13 cellular contexts compared by ENCODE assay signal in the genomic region with DNA sequence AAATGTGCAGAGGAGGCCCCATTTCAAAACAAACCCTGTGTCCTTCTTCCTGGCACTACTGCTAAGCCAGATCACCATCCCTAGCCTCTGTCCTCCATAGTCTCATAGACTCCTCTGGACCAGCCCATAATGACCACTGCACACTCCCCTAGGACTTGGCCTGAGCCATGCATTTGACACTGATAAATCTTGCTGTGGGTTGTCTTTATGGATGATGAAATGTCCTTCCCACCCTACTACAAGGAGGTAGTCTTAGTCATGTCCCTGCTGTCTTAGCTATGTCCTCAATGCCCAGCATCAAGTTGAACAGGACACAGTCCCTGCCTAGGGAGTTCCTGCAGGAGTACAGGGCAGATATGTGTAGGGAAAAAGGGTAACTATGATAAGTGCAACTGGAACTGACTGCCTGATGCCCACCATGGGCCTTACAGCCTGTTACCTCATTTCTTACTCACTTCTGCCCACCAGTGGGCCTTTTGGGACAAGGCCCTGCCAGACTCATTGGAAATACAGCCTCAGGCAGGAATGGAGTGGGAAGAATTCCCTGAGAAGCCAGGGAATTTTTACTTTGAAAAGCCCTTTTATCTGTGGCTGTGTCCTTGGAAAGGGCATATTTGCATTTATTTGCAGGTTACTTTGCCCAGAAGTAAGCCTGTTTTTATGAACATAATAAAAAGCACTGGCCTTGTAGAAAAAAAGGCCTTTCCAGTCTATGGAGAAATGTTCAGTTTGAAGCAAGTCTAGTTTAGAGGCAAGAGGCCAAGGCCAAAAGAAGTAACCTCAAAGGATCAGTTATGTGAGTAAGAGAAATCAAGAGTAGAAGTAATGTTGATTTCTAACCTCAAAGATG.
A peak's percentile ranks its signal among the peaks of the same experiment; 100 is the strongest.
DNase-seq lines count a peak whose midpoint lies in the region; ATAC-seq, FAIRE-seq and TF ChIP-seq lines count a peak whose summit lies in the region.
"Had no signal": no experiment of that assay in that cellular context is flagged by ENCODE, and none has a peak within 500 bp of the region (broad histone marks: within the 10 kb centered on the region; RNA-seq: fewer than 3 reads in every experiment).

No MANE protein-coding gene starts in this region.

- H3K9me3 Mint-ChIP-seq in stimulated activated naive CD8-positive, alpha-beta T cell treated with anti-CD3 and anti-CD28 coated beads, Interleukin-15, amount 100 ng/mL, for 72 hours: no peaks in the 10 kb centered on the region

- no peak for TF ChIP-seq POLR2A in GM12892 (IDR thresholded peaks at IDR 0.05; ENCODE audit: low read depth, low read length)

- ATAC-seq in stimulated activated naive CD8-positive, alpha-beta T cell treated with anti-CD3 and anti-CD28 coated beads, Interleukin-15, amount 100 ng/mL, for 72 hours: peak; percentile 42
- no peak for ATAC-seq in stimulated activated naive CD8-positive, alpha-beta T cell treated with anti-CD3 and anti-CD28 coated beads, Interleukin-15, Interleukin-2, amounts not matched to agents 100 U/mL and 50 U/mL, for 24 hours
- no peak for ATAC-seq in T-helper 17 cell
- ATAC-seq in GM21367 (IDR thresholded peaks at IDR 0.05; ENCODE audit: unreplicated experiment): no peak
- ATAC-seq: left colon had no signal

- H3K27me3 Mint-ChIP-seq in stimulated activated naive CD8-positive, alpha-beta T cell treated with anti-CD3 and anti-CD28 coated beads, Interleukin-15, amount 100 ng/mL, for 72 hours: no peaks in the 10 kb centered on the region
- peaks cover 10% of the 10 kb centered on the region for H3K27me3 Mint-ChIP-seq in T-helper 17 cell

- H3K9me3 ChIP-seq in T-helper 17 cell (ENCODE audit: control insufficient read depth, low read length, poor library complexity, severe bottlenecking): no peaks in the 10 kb centered on the region
- H3K9me3 ChIP-seq: BLaER1 treated with 17β-estradiol and CSF1 and Interleukin-3, amounts not matched to agents 10 nM and 100 nM had no signal

- FAIRE-seq in urothelium cell line (lab: Jason Lieb, UNC) (peak; percentile 53), GM12892 (lab: Jason Lieb, UNC) (no peak)

- H3K4me3 ChIP-seq in astrocyte of the cerebellum (ENCODE audit: low read depth, low read length): no peak overlapping the region
- H3K4me3 ChIP-seq: BLaER1 treated with 17β-estradiol and CSF1 and Interleukin-3, amounts not matched to agents 10 nM and 100 nM had no signal

- no peak for DNase-seq in stimulated activated naive CD8-positive, alpha-beta T cell treated with anti-CD3 and anti-CD28 coated beads, Interleukin-15, amount 100 ng/mL, for 72 hours
- no peak for DNase-seq in stimulated activated naive CD8-positive, alpha-beta T cell treated with anti-CD3 and anti-CD28 coated beads, Interleukin-15, Interleukin-2, amounts not matched to agents 100 U/mL and 50 U/mL, for 24 hours
- DNase-seq in astrocyte of the cerebellum (ENCODE audit: low read depth) (no peak), iPS-NIHi11 (ENCODE audit: low spot score) (peak; percentile 46), urothelium cell line (ENCODE audit: low spot score) (no peak), T-helper 17 cell (no peak), GM12892 (ENCODE audit: insufficient read length) (no peak)
- DNase-seq: activated CD8-positive, alpha-beta memory T cell treated with anti-CD3 and anti-CD28 coated beads, Interleukin-2, amount 50 U/mL, for 48 hours; cortex of kidney; left colon; NCI-H2029 had no signal

- H3K4me1 Mint-ChIP-seq in stimulated activated naive CD8-positive, alpha-beta T cell treated with anti-CD3 and anti-CD28 coated beads, Interleukin-15, amount 100 ng/mL, for 72 hours: no peaks in the 10 kb centered on the region
- no peaks in the 10 kb centered on the region for H3K4me1 Mint-ChIP-seq in T-helper 17 cell

- peak overlapping the region in 1 of 2 donors; percentile 12 for H3K27ac Mint-ChIP-seq in stimulated activated naive CD8-positive, alpha-beta T cell treated with anti-CD3 and anti-CD28 coated beads, Interleukin-15, amount 100 ng/mL, for 72 hours
- no peak overlapping the region for H3K27ac Mint-ChIP-seq in T-helper 17 cell

- peak; percentile 50 for TF ChIP-seq CTCF in astrocyte of the cerebellum (IDR thresholded peaks at IDR 0.05; ENCODE audit: low read depth, low read length, missing control alignments)

- no peaks in the 10 kb centered on the region for H3K36me3 Mint-ChIP-seq in T-helper 17 cell (ENCODE audit: low read depth)

- in situ Hi-C loops in astrocyte of the cerebellum (cut with HindIII; ENCODE audit: low sequenced_read_pairs): no loop called here

- H3K4me3 Mint-ChIP-seq in stimulated activated naive CD8-positive, alpha-beta T cell treated with anti-CD3 and anti-CD28 coated beads, Interleukin-15, amount 100 ng/mL, for 72 hours: no peak overlapping the region
- no peak overlapping the region for H3K4me3 Mint-ChIP-seq in T-helper 17 cell
